8 cellular contexts compared by ENCODE assay signal in genomic region chr3:132535575-132536441, GRCh38.
DNase-seq lines count a peak whose midpoint lies in the region; ATAC-seq and TF ChIP-seq lines count a peak whose summit lies in the region.

No MANE protein-coding gene starts in this region.

- H2AFZ ChIP-seq in OCI-LY3 (ENCODE audit: low read depth, low read length) (no peak overlapping the region), neuronal stem cell (ENCODE audit: low read length) (no peak overlapping the region)

- H3K4me1 ChIP-seq in OCI-LY3 (ENCODE audit: low read length) (no peaks in the 10 kb centered on the region), neuronal stem cell (ENCODE audit: control insufficient read depth in 2 of 2, insufficient read depth in 1 of 2, low read depth in 1 of 2, low read length in 2 of 2) (no peaks in the 10 kb centered on the region), tibial artery (peaks cover 0 to 8% (median 2%) of the 10 kb centered on the region in 4 donors)

- H2BK120ac ChIP-seq in neuronal stem cell (ENCODE audit: low read depth, low read length), result no peak overlapping the region

- H2BK5ac ChIP-seq in neuronal stem cell (ENCODE audit: low read length), result no peak overlapping the region

- H3K14ac ChIP-seq in neuronal stem cell (ENCODE audit: low read length), result no peak overlapping the region

- DNase-seq in G401 (ENCODE audit: low spot score) (peak; percentile 60), HS-5 (ENCODE audit: low read depth) (peak; percentile 61), fibroblast of pulmonary artery (ENCODE audit: low read depth) (peak; percentile 93), neuronal stem cell (ENCODE audit: low spot score) (peak; percentile 54), tibial artery (peak; percentile 65 to 74)
- peak; percentile 60 to 65 for DNase-seq in activated T-cell treated with anti-CD3 and anti-CD28 coated beads, Interleukin-2, amount 50 U/mL, for 48 hours

- TF ChIP-seq CTCF in OCI-LY3 (IDR thresholded peaks at IDR 0.05; ENCODE audit: low read depth, low read length) (peak; percentile 72), fibroblast of pulmonary artery (IDR thresholded peaks at IDR 0.05; ENCODE audit: low read length, missing control alignments) (peak; percentile 53), tibial artery (IDR thresholded peaks at IDR 0.05) (peak; percentile 57 to 72)

- H3K18ac ChIP-seq in neuronal stem cell (ENCODE audit: low read length), result no peak overlapping the region

- no peak overlapping the region for H2BK12ac ChIP-seq in neuronal stem cell (ENCODE audit: low read length)

- H4K8ac ChIP-seq in neuronal stem cell (ENCODE audit: low read depth, low read length), result no peak overlapping the region

- no peak overlapping the region for H3K4ac ChIP-seq in neuronal stem cell (ENCODE audit: low read length)

- no peaks in the 10 kb centered on the region for H3K27me3 ChIP-seq in OCI-LY3 (ENCODE audit: low read depth, low read length)
- no peaks in the 10 kb centered on the region for H3K27me3 ChIP-seq in neuronal stem cell (ENCODE audit: control insufficient read depth in 3 of 3, insufficient read depth in 3 of 3, low read depth in 1 of 3, low read length in 3 of 3)
- H3K27me3 ChIP-seq in tibial artery, result no peaks in the 10 kb centered on the region

- H4K91ac ChIP-seq in neuronal stem cell (ENCODE audit: low read depth, low read length, poor library complexity), result no peak overlapping the region

- H2BK15ac ChIP-seq in neuronal stem cell (ENCODE audit: low read length), result no peak overlapping the region

- no peaks in the 10 kb centered on the region for H3K79me2 ChIP-seq in OCI-LY3 (ENCODE audit: low read length)

- H3K36me3 ChIP-seq in OCI-LY3 (replicated peaks; ENCODE audit: low read depth, low read length) (peaks cover 4% of the 10 kb centered on the region), neuronal stem cell (replicated peaks in 1 of 2; ENCODE audit: control insufficient read depth in 2 of 2, insufficient read depth in 2 of 2, low read length in 2 of 2) (peaks cover 6 to 90% of the 10 kb centered on the region in 2 donors), tibial artery (peaks cover 25 to 71% (median 38%) of the 10 kb centered on the region in 3 donors)

- H3K4me3 ChIP-seq in OCI-LY3 (ENCODE audit: low read length), result no peak overlapping the region
- H3K4me3 ChIP-seq in fibroblast of pulmonary artery (replicated peaks; ENCODE audit: low read depth, low read length), result no peak overlapping the region
- no peak overlapping the region for H3K4me3 ChIP-seq in neuronal stem cell (ENCODE audit: low read length in 2 of 2)
- no peak overlapping the region for H3K4me3 ChIP-seq in tibial artery

- in situ Hi-C loops in G401 (cut with HindIII; ENCODE audit: low sequenced_read_pairs), result no loop called here

- H3K79me1 ChIP-seq in neuronal stem cell (ENCODE audit: low read depth, low read length), result no peaks in the 10 kb centered on the region

- intact Hi-C loops in tibial artery (cut with DNase I; ENCODE audit: low total_unique reads), result loop anchor here (2.0 kb wide), 1 partner anchor 109 kb away; no protein-coding TSS in a partner anchor

- no CpG with 5 or more reads among the region's 7 CpGs for whole genome bisulfite sequencing in neuronal stem cell (ENCODE audit: extremely low coverage in 2 of 2, insufficient read length in 2 of 2, insufficient replicate concordance in 1 of 2), 2 donors

- no peak overlapping the region for H3K9ac ChIP-seq in OCI-LY3 (ENCODE audit: low read length)
- no peak overlapping the region for H3K9ac ChIP-seq in neuronal stem cell (ENCODE audit: low read depth, low read length, poor library complexity)

- no peak overlapping the region for H3K23ac ChIP-seq in neuronal stem cell (ENCODE audit: low read depth, low read length, poor library complexity)

- no peak for ATAC-seq in HG03139 (IDR thresholded peaks at IDR 0.05; ENCODE audit: unreplicated experiment)

- H3K9me3 ChIP-seq in OCI-LY3 (ENCODE audit: insufficient read depth, low read length), result no peaks in the 10 kb centered on the region
- H3K9me3 ChIP-seq in neuronal stem cell (replicated peaks in 1 of 2; ENCODE audit: control insufficient read depth in 2 of 2, insufficient read depth in 1 of 2, low read depth in 1 of 2, low read length in 2 of 2), result no peaks in the 10 kb centered on the region
- H3K9me3 ChIP-seq in tibial artery, result no peaks in the 10 kb centered on the region

- H3K4me2 ChIP-seq in OCI-LY3 (ENCODE audit: low read length), result no peak overlapping the region
- H3K4me2 ChIP-seq in neuronal stem cell (ENCODE audit: insufficient read depth, low read length, poor library complexity, severe bottlenecking), result no peak overlapping the region

- no peak overlapping the region for H3K27ac ChIP-seq in OCI-LY3 (ENCODE audit: low read length)
- no peak overlapping the region for H3K27ac ChIP-seq in neuronal stem cell (replicated peaks; ENCODE audit: low read length)
- peak overlapping the region; percentile 34 to 43 for H3K27ac ChIP-seq in tibial artery

- no peaks in the 10 kb centered on the region for H4K20me1 ChIP-seq in OCI-LY3 (ENCODE audit: insufficient read depth, low read length)

- no peak overlapping the region for H2AK5ac ChIP-seq in neuronal stem cell (ENCODE audit: low read depth, low read length)

Comparison
In these comparisons a context has a peak if more than half of its experiments do, and no peak if none do; other contexts are left out.
1. H3K27ac ChIP-seq: peak in tibial artery (2 of 2); none in OCI-LY3 (single experiment) and neuronal stem cell (single experiment).
2. Peak in every context shown above with its lines, with median percentiles within 50 percentile points of each other: DNase-seq and CTCF ChIP-seq.